In genomic region chr10:16120563-16120962, GRCh38 we compare ENCODE assay signal across 7 cellular contexts.
"Had no signal": no experiment of that assay in that cellular context is flagged by ENCODE, and none has a peak within 500 bp of the region (broad histone marks: within the 10 kb centered on the region; RNA-seq: fewer than 3 reads in every experiment).

No MANE protein-coding gene starts in this region.

- H3K36me3 Mint-ChIP-seq: IgD-negative memory B cell had no signal

- H3K27ac ChIP-seq: HL-60 had no signal

- H3K4me3 Mint-ChIP-seq: H9, IgD-negative memory B cell had no signal

- H3K27ac Mint-ChIP-seq: H9, IgD-negative memory B cell had no signal

- FAIRE-seq: H54, HepG2 had no signal

- H3K9me3 Mint-ChIP-seq: H9, IgD-negative memory B cell had no signal

- DNase-seq: GOT3, H9, HCEC 1CT had no signal

- ATAC-seq: HepG2 had no signal

- H3K4me1 Mint-ChIP-seq: IgD-negative memory B cell had no signal
